ENCODE assay signal across 8 cellular contexts in the genomic region with DNA sequence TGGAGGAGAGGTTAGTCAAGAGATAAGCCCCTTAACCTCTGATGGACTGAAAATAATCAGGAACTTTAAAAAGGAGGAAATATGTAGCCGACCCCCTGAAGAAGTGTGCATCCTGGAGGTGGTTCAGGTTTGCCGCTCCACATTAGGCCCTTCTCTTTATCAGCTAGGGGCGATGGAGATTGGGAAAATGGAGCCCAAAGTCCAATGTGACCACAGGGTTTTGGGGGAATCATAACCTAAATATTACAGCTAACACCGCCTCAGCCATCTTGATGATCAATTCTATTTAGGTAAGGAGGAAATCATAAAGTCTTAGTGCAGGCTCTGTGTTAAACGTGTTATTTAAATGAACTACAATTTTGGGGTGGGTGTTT. TPM values are rescaled to one million over a fixed set of nuclear protein-coding genes. Genes with fewer than 3 reads are reported as not detected.
DNase-seq lines count a peak whose midpoint lies in the region; ATAC-seq lines count a peak whose summit lies in the region.

No MANE protein-coding gene starts in this region.

- H3K4me3 ChIP-seq in iPS-20b (ENCODE audit: low read length) = peak overlapping the region; percentile 69
- H3K4me3 ChIP-seq in stomach smooth muscle (ENCODE audit: low read length in 2 of 2) = peak overlapping the region; percentile 70 to 80

- peaks cover 3% of the 10 kb centered on the region for H3K27me3 Mint-ChIP-seq in T-helper 1 cell treated with Interleukin-12 subunit alpha and Interleukin-12 subunit beta and Interleukin-4 antibody, amounts not matched to agents 30 μg/mL and 1 μg/mL, for 36 hours (ENCODE audit: low read depth)
- H3K27me3 Mint-ChIP-seq in activated T-helper 17 cell treated with anti-CD3 and anti-CD28 coated beads, Interleukin-2, amount 50 U/mL, for 72 hours = no peaks in the 10 kb centered on the region

- H3K4me1 ChIP-seq in iPS-20b (ENCODE audit: insufficient read depth, low read length) = no peaks in the 10 kb centered on the region; the same call in none of the 2 replicates
- peaks cover 13% of the 10 kb centered on the region for H3K4me1 ChIP-seq in stomach smooth muscle (ENCODE audit: control insufficient read depth, insufficient read depth, low read length)

- H3K36me3 ChIP-seq in iPS-20b (ENCODE audit: insufficient read depth, low read depth, low read length) (0 out of 2 replicates have a peak, but pooled peaks cover 10% of the 10 kb centered on the region), stomach smooth muscle (ENCODE audit: control insufficient read depth in 2 of 2, insufficient read depth in 2 of 2, low read length in 2 of 2) (peaks cover 0 to 5% of the 10 kb centered on the region in 2 donors)

- H3K36me3 Mint-ChIP-seq in T-helper 1 cell treated with Interleukin-12 subunit alpha and Interleukin-12 subunit beta and Interleukin-4 antibody, amounts not matched to agents 30 μg/mL and 1 μg/mL, for 36 hours (ENCODE audit: low read depth) = peaks cover 7% of the 10 kb centered on the region
- peaks cover 17% of the 10 kb centered on the region for H3K36me3 Mint-ChIP-seq in activated T-helper 17 cell treated with anti-CD3 and anti-CD28 coated beads, Interleukin-2, amount 50 U/mL, for 72 hours (ENCODE audit: low read depth)

- ATAC-seq in activated T-helper 17 cell treated with anti-CD3 and anti-CD28 coated beads, Interleukin-2, amount 50 U/mL, for 72 hours (replicated peaks) = no peak
- ATAC-seq in HG03095 (IDR thresholded peaks at IDR 0.05; ENCODE audit: unreplicated experiment) = no peak

- H3K27ac Mint-ChIP-seq in T-helper 1 cell treated with Interleukin-12 subunit alpha and Interleukin-12 subunit beta and Interleukin-4 antibody, amounts not matched to agents 30 μg/mL and 1 μg/mL, for 36 hours = peak overlapping the region; percentile 67
- peak overlapping the region; percentile 67 for H3K27ac Mint-ChIP-seq in activated T-helper 17 cell treated with anti-CD3 and anti-CD28 coated beads, Interleukin-2, amount 50 U/mL, for 72 hours

- no peaks in the 10 kb centered on the region for H3K9me3 ChIP-seq in iPS-20b (ENCODE audit: insufficient read depth, low read depth, low read length)
- no peaks in the 10 kb centered on the region for H3K9me3 ChIP-seq in stomach smooth muscle (ENCODE audit: control insufficient read depth in 2 of 2, low read length in 2 of 2)

- no peak overlapping the region for H3K9ac ChIP-seq in iPS-20b (ENCODE audit: low read depth, low read length)
- peak overlapping the region in 1 of 2 donors; percentile 67 for H3K9ac ChIP-seq in stomach smooth muscle (ENCODE audit: low read length in 2 of 2)

- peaks cover 33% of the 10 kb centered on the region for H3K4me1 Mint-ChIP-seq in T-helper 1 cell treated with Interleukin-12 subunit alpha and Interleukin-12 subunit beta and Interleukin-4 antibody, amounts not matched to agents 30 μg/mL and 1 μg/mL, for 36 hours (ENCODE audit: low read depth)
- peaks cover 35% of the 10 kb centered on the region for H3K4me1 Mint-ChIP-seq in activated T-helper 17 cell treated with anti-CD3 and anti-CD28 coated beads, Interleukin-2, amount 50 U/mL, for 72 hours

- no peaks in the 10 kb centered on the region for H3K9me3 Mint-ChIP-seq in T-helper 1 cell treated with Interleukin-12 subunit alpha and Interleukin-12 subunit beta and Interleukin-4 antibody, amounts not matched to agents 30 μg/mL and 1 μg/mL, for 36 hours
- no peaks in the 10 kb centered on the region for H3K9me3 Mint-ChIP-seq in activated T-helper 17 cell treated with anti-CD3 and anti-CD28 coated beads, Interleukin-2, amount 50 U/mL, for 72 hours

- H3K27me3 ChIP-seq in iPS-20b (ENCODE audit: insufficient read depth, low read length) (no peaks in the 10 kb centered on the region), stomach smooth muscle (ENCODE audit: control insufficient read depth in 1 of 2, insufficient read depth in 2 of 2, low read length in 2 of 2) (no peaks in the 10 kb centered on the region)

- no peak overlapping the region for H3K27ac ChIP-seq in iPS-20b (ENCODE audit: low read length)
- H3K27ac ChIP-seq in stomach smooth muscle (ENCODE audit: low read length) = no peak overlapping the region

- H3K4me3 Mint-ChIP-seq in T-helper 1 cell treated with Interleukin-12 subunit alpha and Interleukin-12 subunit beta and Interleukin-4 antibody, amounts not matched to agents 30 μg/mL and 1 μg/mL, for 36 hours = peak overlapping the region; percentile 83
- peak overlapping the region; percentile 75 for H3K4me3 Mint-ChIP-seq in activated T-helper 17 cell treated with anti-CD3 and anti-CD28 coated beads, Interleukin-2, amount 50 U/mL, for 72 hours

- no peak for DNase-seq in T-helper 1 cell
- no peak for DNase-seq in NCI-H1436 (lab: John Stamatoyannopoulos, UW)
- no peak for DNase-seq in stimulated activated CD4-positive, alpha-beta T cell treated with anti-CD3 and anti-CD28 coated beads, Interleukin-4, amount 100 ng/mL, for 24 hours

RNA-seq across cellular contexts. Expression of a gene that starts 1.2 kb away (rescaled TPM):
- 1 to 10 TPM; 2.2 to 7.7 TPM for total RNA-seq in activated T-helper 17 cell treated with anti-CD3 and anti-CD28 coated beads, Interleukin-2, amount 50 U/mL, for 72 hours
